7 cellular contexts compared by ENCODE assay signal in genomic region chr6:143855057-143855456, GRCh38. TPM values are rescaled to one million over a fixed set of nuclear protein-coding genes. Genes with fewer than 3 reads are reported as not detected.
"Had no signal": no experiment of that assay in that cellular context is flagged by ENCODE, and none has a peak within 500 bp of the region (broad histone marks: within the 10 kb centered on the region; RNA-seq: fewer than 3 reads in every experiment).

No MANE protein-coding gene starts in this region.

RNA-seq across cellular contexts. Expression of gene ZC2HC1B, which starts 9.2 kb away (rescaled TPM):
- total RNA-seq: GM23248, GM23338, H1, H4, H7, H9, HFFc6 had no signal
- polyA plus RNA-seq: GM23248, GM23338, H1 had no signal
